In the genomic region with DNA sequence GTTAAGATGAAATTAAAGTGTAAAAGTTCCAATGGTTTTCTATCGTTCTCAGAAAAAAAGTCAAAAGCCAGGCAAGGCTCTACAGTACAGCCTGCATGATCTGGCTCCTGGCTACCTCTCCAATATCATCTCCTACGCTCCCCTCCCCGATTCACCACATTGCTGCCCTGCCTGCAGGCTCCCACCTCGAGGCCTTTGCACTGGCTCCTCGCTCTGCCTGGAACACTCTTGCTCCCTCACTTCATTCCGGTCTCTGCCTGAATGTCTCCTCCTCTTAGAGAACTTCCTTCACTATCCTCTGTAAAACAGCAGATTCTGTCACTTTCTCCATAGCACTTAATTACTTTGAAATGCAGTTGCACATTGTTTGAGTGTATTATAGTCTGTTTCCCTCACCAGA, we compare ENCODE assay signal across 17 cellular contexts.
"Had no signal": no experiment of that assay in that cellular context is flagged by ENCODE, and none has a peak within 500 bp of the region (broad histone marks: within the 10 kb centered on the region; RNA-seq: fewer than 3 reads in every experiment).

No MANE protein-coding gene starts in this region.

- H3K27me3 ChIP-seq: brain microvascular endothelial cell, dorsolateral prefrontal cortex, esophagus muscularis mucosa, sigmoid colon, SJCRH30, transverse colon had no signal

- H3K27ac ChIP-seq: brain microvascular endothelial cell, esophagus muscularis mucosa, psoas muscle, sigmoid colon, SJCRH30, transverse colon had no signal

- H3K4me3 ChIP-seq: dorsolateral prefrontal cortex, esophagus muscularis mucosa, psoas muscle, sigmoid colon, SJCRH30, transverse colon had no signal

- H3K9me3 ChIP-seq: esophagus muscularis mucosa, psoas muscle, sigmoid colon, SJCRH30, transverse colon had no signal

- H3K4me1 ChIP-seq: SJCRH30 had no signal

- H3K36me3 ChIP-seq: SJCRH30, transverse colon had no signal

- DNase-seq: activated CD8-positive, alpha-beta memory T cell treated with anti-CD3 and anti-CD28 coated beads, Interleukin-2, amount 50 U/mL, for 4 hours; activated CD8-positive, alpha-beta T cell treated with anti-CD3 and anti-CD28 coated beads for 36 hours; activated naive CD4-positive, alpha-beta T cell treated with Interleukin-2 at 50 U/mL for 16 hours; brain microvascular endothelial cell; dorsolateral prefrontal cortex; immature natural killer cell; left colon; mammary epithelial cell; psoas muscle; sigmoid colon; SJCRH30; stimulated activated CD4-positive, alpha-beta T cell treated with anti-CD3 and anti-CD28 coated beads, Interleukin-2, amount 100 ng/mL, for 24 hours; stimulated activated naive B cell treated with anti-CD40 and anti-IgM and Interleukin-4, amounts not matched to agents 10 μg/mL and 1 μg/mL and 100 μg/mL, for 72 hours; substantia nigra; SW 1271; transverse colon had no signal

- ATAC-seq: activated CD8-positive, alpha-beta T cell treated with anti-CD3 and anti-CD28 coated beads for 36 hours; left colon; stimulated activated naive B cell treated with anti-CD40 and anti-IgM and Interleukin-4, amounts not matched to agents 10 μg/mL and 1 μg/mL and 100 μg/mL, for 72 hours had no signal
